ENCODE assay signal across 20 cellular contexts in genomic region chr4:165610679-165611551, GRCh38.
DNase-seq lines count a peak whose midpoint lies in the region; ATAC-seq and TF ChIP-seq lines count a peak whose summit lies in the region.
"Had no signal": no experiment of that assay in that cellular context is flagged by ENCODE, and none has a peak within 500 bp of the region (broad histone marks: within the 10 kb centered on the region; RNA-seq: fewer than 3 reads in every experiment).

No MANE protein-coding gene starts in this region.

- no peak overlapping the region for H3K14ac ChIP-seq in H9 (ENCODE audit: insufficient read depth, low read length)

- no peak overlapping the region for H3K9ac ChIP-seq in H9 (ENCODE audit: extremely low read depth, insufficient read length, low read length)
- H3K9ac ChIP-seq: parathyroid adenoma had no signal

- CTCF ChIA-PET in activated naive CD4-positive, alpha-beta T cell treated with anti-CD3 and anti-CD28 coated beads for 36 hours (lab: Charles Lee): interaction anchor here (1.3 kb wide), 1 partner anchor 111 kb away, joined by 6 read pairs; no protein-coding TSS in a partner anchor

- no peak overlapping the region for H2BK5ac ChIP-seq in H9 (ENCODE audit: insufficient read length, low read length)

- peak; percentile 50 for ATAC-seq in GM18519 (IDR thresholded peaks at IDR 0.05; ENCODE audit: low FRiP score, unreplicated experiment)
- peak; percentile 88 for ATAC-seq in SK-N-SH treated with all-trans-retinoic acid at 6 μM for 48 hours
- ATAC-seq in stimulated activated naive CD8-positive, alpha-beta T cell treated with anti-CD3 and anti-CD28 coated beads, Interleukin-15, amount 100 ng/mL, for 72 hours: no peak
- no peak for ATAC-seq in HG03095 (IDR thresholded peaks at IDR 0.05; ENCODE audit: unreplicated experiment)
- ATAC-seq: gastroesophageal sphincter had no signal

- DNase-seq in H9: no peak
- DNase-seq in activated naive CD4-positive, alpha-beta T cell treated with anti-CD3 and anti-CD28 coated beads for 36 hours: no peak
- no peak for DNase-seq in stimulated activated naive CD8-positive, alpha-beta T cell treated with anti-CD3 and anti-CD28 coated beads, Interleukin-15, amount 100 ng/mL, for 72 hours
- DNase-seq: activated CD4-positive, alpha-beta T cell treated with anti-CD3 and anti-CD28 coated beads for 1 hour; BE2C; central memory CD4-positive, alpha-beta T cell; DMS53; immature natural killer cell; NCI-H2029; NCI-H526 treated with DMSO at 0.1 percent for 48 hours; stomach; uterus had no signal

- no peak overlapping the region for H2BK20ac ChIP-seq in H9 (ENCODE audit: low read depth, low read length, poor library complexity, severe bottlenecking)

- no peaks in the 10 kb centered on the region for H4K20me1 ChIP-seq in H9 (ENCODE audit: control insufficient read depth, insufficient read depth, insufficient read length)

- H3K79me2 ChIP-seq in H9 (ENCODE audit: insufficient read depth, low read length): no peaks in the 10 kb centered on the region
- H3K79me2 ChIP-seq: parathyroid adenoma had no signal

- no peaks in the 10 kb centered on the region for H3K9me3 ChIP-seq in H9 (ENCODE audit: control insufficient read depth, low read depth, low read length)
- H3K9me3 ChIP-seq: BE2C, gastroesophageal sphincter, stomach, uterus had no signal

- no peak overlapping the region for H3K18ac ChIP-seq in H9 (ENCODE audit: insufficient read length, low read depth, low read length)

- no CpG with 5 or more reads among the region's 6 CpGs for WGBS in H9 (ENCODE audit: extremely low coverage, insufficient read length, low lambda C conversion rate)

- no peak overlapping the region for H3K23ac ChIP-seq in H9 (ENCODE audit: insufficient read length, low read depth, low read length)

- H3K27me3 Mint-ChIP-seq in H9 (ENCODE audit: low read depth) (no peaks in the 10 kb centered on the region), nephron (ENCODE audit: low read depth) (peaks cover 5% of the 10 kb centered on the region)
- peaks cover 2% of the 10 kb centered on the region for H3K27me3 Mint-ChIP-seq in activated naive CD4-positive, alpha-beta T cell treated with anti-CD3 and anti-CD28 coated beads for 36 hours (ENCODE audit: low read depth)
- no peaks in the 10 kb centered on the region for H3K27me3 Mint-ChIP-seq in stimulated activated naive CD8-positive, alpha-beta T cell treated with anti-CD3 and anti-CD28 coated beads, Interleukin-15, amount 100 ng/mL, for 72 hours

- H3K23me2 ChIP-seq in H9 (ENCODE audit: insufficient read length, low read depth, low read length, poor library complexity, severe bottlenecking): no peaks in the 10 kb centered on the region

- H3K4me2 ChIP-seq in H9 (ENCODE audit: insufficient read depth, insufficient read length, low read length): no peak overlapping the region

- peaks cover 3% of the 10 kb centered on the region; the same call in 1 of the 2 replicates for H3K4me1 ChIP-seq in H9 (ENCODE audit: insufficient read depth, low read length)
- H3K4me1 ChIP-seq: BE2C, parathyroid adenoma, uterus had no signal

- H3K56ac ChIP-seq in H9 (ENCODE audit: insufficient read length, low read depth, low read length): no peak overlapping the region

- no peak overlapping the region for H2BK12ac ChIP-seq in H9 (ENCODE audit: insufficient read length, low read depth, low read length)

- H3K4me3 Mint-ChIP-seq in H9 (no peak overlapping the region), nephron (no peak overlapping the region)
- no peak overlapping the region for H3K4me3 Mint-ChIP-seq in activated naive CD4-positive, alpha-beta T cell treated with anti-CD3 and anti-CD28 coated beads for 36 hours
- H3K4me3 Mint-ChIP-seq in stimulated activated naive CD8-positive, alpha-beta T cell treated with anti-CD3 and anti-CD28 coated beads, Interleukin-15, amount 100 ng/mL, for 72 hours: no peak overlapping the region
- H3K4me3 Mint-ChIP-seq: activated naive CD4-positive, alpha-beta T cell treated with anti-CD3 and anti-CD28 coated beads, Interleukin-2, amount 50 U/mL, for 24 hours had no signal

- TF ChIP-seq CTCF in H9 (conservative IDR thresholded peaks at IDR 0.05) (no peak), nephron (IDR thresholded peaks at IDR 0.05; ENCODE audit: unreplicated experiment in 3 of 3) (no peak)

- H3K27me3 ChIP-seq in H9 (ENCODE audit: insufficient read depth, low read length): no peaks in the 10 kb centered on the region
- H3K27me3 ChIP-seq: BE2C, gastroesophageal sphincter, stomach, uterus had no signal

- H3K9me3 Mint-ChIP-seq in H9: no peaks in the 10 kb centered on the region; a peak in 1 of 5 replicates
- H3K9me3 Mint-ChIP-seq in nephron: peaks cover 5% of the 10 kb centered on the region
- H3K9me3 Mint-ChIP-seq in activated naive CD4-positive, alpha-beta T cell treated with anti-CD3 and anti-CD28 coated beads for 36 hours: no peaks in the 10 kb centered on the region
- H3K9me3 Mint-ChIP-seq in stimulated activated naive CD8-positive, alpha-beta T cell treated with anti-CD3 and anti-CD28 coated beads, Interleukin-15, amount 100 ng/mL, for 72 hours: no peaks in the 10 kb centered on the region

- H3K4ac ChIP-seq in H9 (ENCODE audit: low read depth, low read length): no peak overlapping the region

- H3T11ph ChIP-seq in H9 (ENCODE audit: low read length): no peak overlapping the region

- H3K27ac ChIP-seq in H9 (ENCODE audit: insufficient read length, low read depth, low read length): no peak overlapping the region
- H3K27ac ChIP-seq: parathyroid adenoma, RWPE1, stomach, uterus had no signal

- no peaks in the 10 kb centered on the region for H3K79me1 ChIP-seq in H9 (ENCODE audit: insufficient read depth, low read depth, low read length, poor library complexity, severe bottlenecking)

- no peak overlapping the region for H2BK15ac ChIP-seq in H9 (ENCODE audit: low read depth, low read length)

- H2AFZ ChIP-seq in H9 (ENCODE audit: low read length): no peak overlapping the region
- H2AFZ ChIP-seq: parathyroid adenoma had no signal

- H3K27ac Mint-ChIP-seq in H9 (peak overlapping the region in 2 of 3 experiments; percentile 3 to 34; a peak in 2 of 7 replicates), nephron (peak overlapping the region; percentile 10 to 29 (median 16))
- H3K27ac Mint-ChIP-seq in activated naive CD4-positive, alpha-beta T cell treated with anti-CD3 and anti-CD28 coated beads for 36 hours: no peak overlapping the region
- H3K27ac Mint-ChIP-seq in stimulated activated naive CD8-positive, alpha-beta T cell treated with anti-CD3 and anti-CD28 coated beads, Interleukin-15, amount 100 ng/mL, for 72 hours: no peak overlapping the region
- H3K27ac Mint-ChIP-seq: activated naive CD4-positive, alpha-beta T cell treated with anti-CD3 and anti-CD28 coated beads, Interleukin-2, amount 50 U/mL, for 24 hours had no signal

- no peaks in the 10 kb centered on the region for H3K36me3 Mint-ChIP-seq in H9 (ENCODE audit: insufficient read depth in 1 of 3, low read depth in 3 of 3)
- no peaks in the 10 kb centered on the region for H3K36me3 Mint-ChIP-seq in nephron (ENCODE audit: low read depth)
- H3K36me3 Mint-ChIP-seq in activated naive CD4-positive, alpha-beta T cell treated with anti-CD3 and anti-CD28 coated beads for 36 hours (ENCODE audit: low read depth): no peaks in the 10 kb centered on the region
- H3K36me3 Mint-ChIP-seq: activated naive CD4-positive, alpha-beta T cell treated with anti-CD3 and anti-CD28 coated beads, Interleukin-2, amount 50 U/mL, for 24 hours; immature natural killer cell had no signal

- no peak overlapping the region for H4K91ac ChIP-seq in H9 (ENCODE audit: insufficient read length, low read depth, low read length)

- no peak overlapping the region for H2AK5ac ChIP-seq in H9 (ENCODE audit: insufficient read length, low read length)

- intact Hi-C loops in activated naive CD4-positive, alpha-beta T cell treated with anti-CD3 and anti-CD28 coated beads for 36 hours (cut with micrococcal nuclease): no loop called here

- H2BK120ac ChIP-seq in H9 (ENCODE audit: low read depth, low read length, poor library complexity, severe bottlenecking): no peak overlapping the region

- H4K5ac ChIP-seq in H9 (ENCODE audit: insufficient read length, low read depth, low read length): no peak overlapping the region

- H3K4me1 Mint-ChIP-seq in H9 (peaks cover 35 to 37% of the 10 kb centered on the region in 2 experiments), nephron (peaks cover 24% of the 10 kb centered on the region)
- peaks cover 2% of the 10 kb centered on the region for H3K4me1 Mint-ChIP-seq in activated naive CD4-positive, alpha-beta T cell treated with anti-CD3 and anti-CD28 coated beads for 36 hours (ENCODE audit: low read depth)
- H3K4me1 Mint-ChIP-seq in stimulated activated naive CD8-positive, alpha-beta T cell treated with anti-CD3 and anti-CD28 coated beads, Interleukin-15, amount 100 ng/mL, for 72 hours: no peaks in the 10 kb centered on the region
- H3K4me1 Mint-ChIP-seq: activated naive CD4-positive, alpha-beta T cell treated with anti-CD3 and anti-CD28 coated beads, Interleukin-2, amount 50 U/mL, for 24 hours had no signal

- H4K8ac ChIP-seq in H9 (replicated peaks; ENCODE audit: insufficient read length, low read depth, low read length): no peak overlapping the region

TF ChIP-seq in SK-N-SH treated with all-trans-retinoic acid at 6 μM for 48 hours, 23 proteins besides CTCF, POLR2A, EP300 and RAD21:
- TF ChIP-seq TCF4 (CRISPR knock-in tag; IDR thresholded peaks at IDR 0.05; ENCODE audit: borderline replicate concordance): no peak
- peak; percentile 58; the same call in 1 of the 2 replicates for TF ChIP-seq TOX (CRISPR knock-in tag; IDR thresholded peaks at IDR 0.05; ENCODE audit: borderline replicate concordance)
TF ChIP-seq in SK-N-SH treated with all-trans-retinoic acid at 6 μM for 48 hours: peak in this region for 1.

Comparison
In these comparisons a context has a peak if more than half of its experiments do, and no peak if none do; other contexts are left out.
1. ATAC-seq: peak in GM18519 (single experiment) and SK-N-SH treated with all-trans-retinoic acid at 6 μM for 48 hours (single experiment); none in stimulated activated naive CD8-positive, alpha-beta T cell treated with anti-CD3 and anti-CD28 coated beads, Interleukin-15, amount 100 ng/mL, for 72 hours (single experiment) and HG03095 (single experiment).
2. H3K27ac Mint-ChIP-seq: peak in H9 (2 of 3) and nephron (3 of 3); none in activated naive CD4-positive, alpha-beta T cell treated with anti-CD3 and anti-CD28 coated beads for 36 hours (single experiment) and stimulated activated naive CD8-positive, alpha-beta T cell treated with anti-CD3 and anti-CD28 coated beads, Interleukin-15, amount 100 ng/mL, for 72 hours (0 of 2).